ENCODE assay signal across 1 cellular context in the genomic region with DNA sequence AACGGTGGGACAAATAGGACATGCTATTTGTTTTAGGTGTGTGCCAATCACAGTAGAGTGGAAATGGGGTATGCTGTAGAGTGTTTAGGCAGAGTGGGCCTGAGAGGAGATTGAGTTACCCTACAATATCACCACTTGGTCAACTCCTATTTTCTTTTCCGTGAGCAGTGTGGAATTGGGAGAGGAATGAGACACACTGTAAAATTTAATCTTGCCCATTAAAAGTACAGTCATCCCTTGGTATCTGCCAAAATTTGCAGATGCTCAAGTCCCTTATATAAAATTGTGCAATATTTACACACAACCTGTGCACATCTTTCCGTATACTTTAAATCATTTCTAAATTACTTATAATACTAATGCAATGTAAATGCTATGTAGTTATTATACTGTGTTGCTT.
TF ChIP-seq lines count a peak whose summit lies in the region.

No MANE protein-coding gene starts in this region.

TF ChIP-seq in GM23338, 12 proteins besides CTCF, POLR2A, EP300 and RAD21 (continued from another document):
- TF ChIP-seq, protein P1, sequence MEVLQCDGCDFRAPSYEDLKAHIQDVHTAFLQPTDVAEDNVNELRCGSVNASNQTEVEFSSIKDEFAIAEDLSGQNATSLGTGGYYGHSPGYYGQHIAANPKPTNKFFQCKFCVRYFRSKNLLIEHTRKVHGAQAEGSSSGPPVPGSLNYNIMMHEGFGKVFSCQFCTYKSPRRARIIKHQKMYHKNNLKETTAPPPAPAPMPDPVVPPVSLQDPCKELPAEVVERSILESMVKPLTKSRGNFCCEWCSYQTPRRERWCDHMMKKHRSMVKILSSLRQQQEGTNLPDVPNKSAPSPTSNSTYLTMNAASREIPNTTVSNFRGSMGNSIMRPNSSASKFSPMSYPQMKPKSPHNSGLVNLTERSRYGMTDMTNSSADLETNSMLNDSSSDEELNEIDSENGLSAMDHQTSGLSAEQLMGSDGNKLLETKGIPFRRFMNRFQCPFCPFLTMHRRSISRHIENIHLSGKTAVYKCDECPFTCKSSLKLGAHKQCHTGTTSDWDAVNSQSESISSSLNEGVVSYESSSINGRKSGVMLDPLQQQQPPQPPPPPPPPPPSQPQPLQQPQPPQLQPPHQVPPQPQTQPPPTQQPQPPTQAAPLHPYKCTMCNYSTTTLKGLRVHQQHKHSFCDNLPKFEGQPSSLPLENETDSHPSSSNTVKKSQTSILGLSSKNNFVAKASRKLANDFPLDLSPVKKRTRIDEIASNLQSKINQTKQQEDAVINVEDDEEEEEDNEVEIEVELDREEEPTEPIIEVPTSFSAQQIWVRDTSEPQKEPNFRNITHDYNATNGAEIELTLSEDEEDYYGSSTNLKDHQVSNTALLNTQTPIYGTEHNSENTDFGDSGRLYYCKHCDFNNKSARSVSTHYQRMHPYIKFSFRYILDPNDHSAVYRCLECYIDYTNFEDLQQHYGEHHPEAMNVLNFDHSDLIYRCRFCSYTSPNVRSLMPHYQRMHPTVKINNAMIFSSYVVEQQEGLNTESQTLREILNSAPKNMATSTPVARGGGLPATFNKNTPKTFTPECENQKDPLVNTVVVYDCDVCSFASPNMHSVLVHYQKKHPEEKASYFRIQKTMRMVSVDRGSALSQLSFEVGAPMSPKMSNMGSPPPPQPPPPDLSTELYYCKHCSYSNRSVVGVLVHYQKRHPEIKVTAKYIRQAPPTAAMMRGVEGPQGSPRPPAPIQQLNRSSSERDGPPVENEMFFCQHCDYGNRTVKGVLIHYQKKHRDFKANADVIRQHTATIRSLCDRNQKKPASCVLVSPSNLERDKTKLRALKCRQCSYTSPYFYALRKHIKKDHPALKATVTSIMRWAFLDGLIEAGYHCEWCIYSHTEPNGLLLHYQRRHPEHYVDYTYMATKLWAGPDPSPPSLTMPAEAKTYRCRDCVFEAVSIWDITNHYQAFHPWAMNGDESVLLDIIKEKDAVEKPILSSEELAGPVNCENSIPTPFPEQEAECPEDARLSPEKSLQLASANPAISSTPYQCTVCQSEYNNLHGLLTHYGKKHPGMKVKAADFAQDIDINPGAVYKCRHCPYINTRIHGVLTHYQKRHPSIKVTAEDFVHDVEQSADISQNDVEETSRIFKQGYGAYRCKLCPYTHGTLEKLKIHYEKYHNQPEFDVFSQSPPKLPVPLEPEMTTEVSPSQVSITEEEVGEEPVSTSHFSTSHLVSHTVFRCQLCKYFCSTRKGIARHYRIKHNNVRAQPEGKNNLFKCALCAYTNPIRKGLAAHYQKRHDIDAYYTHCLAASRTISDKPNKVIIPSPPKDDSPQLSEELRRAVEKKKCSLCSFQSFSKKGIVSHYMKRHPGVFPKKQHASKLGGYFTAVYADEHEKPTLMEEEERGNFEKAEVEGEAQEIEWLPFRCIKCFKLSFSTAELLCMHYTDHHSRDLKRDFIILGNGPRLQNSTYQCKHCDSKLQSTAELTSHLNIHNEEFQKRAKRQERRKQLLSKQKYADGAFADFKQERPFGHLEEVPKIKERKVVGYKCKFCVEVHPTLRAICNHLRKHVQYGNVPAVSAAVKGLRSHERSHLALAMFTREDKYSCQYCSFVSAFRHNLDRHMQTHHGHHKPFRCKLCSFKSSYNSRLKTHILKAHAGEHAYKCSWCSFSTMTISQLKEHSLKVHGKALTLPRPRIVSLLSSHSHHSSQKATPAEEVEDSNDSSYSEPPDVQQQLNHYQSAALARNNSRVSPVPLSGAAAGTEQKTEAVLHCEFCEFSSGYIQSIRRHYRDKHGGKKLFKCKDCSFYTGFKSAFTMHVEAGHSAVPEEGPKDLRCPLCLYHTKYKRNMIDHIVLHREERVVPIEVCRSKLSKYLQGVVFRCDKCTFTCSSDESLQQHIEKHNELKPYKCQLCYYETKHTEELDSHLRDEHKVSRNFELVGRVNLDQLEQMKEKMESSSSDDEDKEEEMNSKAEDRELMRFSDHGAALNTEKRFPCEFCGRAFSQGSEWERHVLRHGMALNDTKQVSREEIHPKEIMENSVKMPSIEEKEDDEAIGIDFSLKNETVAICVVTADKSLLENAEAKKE (CRISPR knock-in tag; IDR thresholded peaks at IDR 0.05): no peak
- TF ChIP-seq, protein P2, sequence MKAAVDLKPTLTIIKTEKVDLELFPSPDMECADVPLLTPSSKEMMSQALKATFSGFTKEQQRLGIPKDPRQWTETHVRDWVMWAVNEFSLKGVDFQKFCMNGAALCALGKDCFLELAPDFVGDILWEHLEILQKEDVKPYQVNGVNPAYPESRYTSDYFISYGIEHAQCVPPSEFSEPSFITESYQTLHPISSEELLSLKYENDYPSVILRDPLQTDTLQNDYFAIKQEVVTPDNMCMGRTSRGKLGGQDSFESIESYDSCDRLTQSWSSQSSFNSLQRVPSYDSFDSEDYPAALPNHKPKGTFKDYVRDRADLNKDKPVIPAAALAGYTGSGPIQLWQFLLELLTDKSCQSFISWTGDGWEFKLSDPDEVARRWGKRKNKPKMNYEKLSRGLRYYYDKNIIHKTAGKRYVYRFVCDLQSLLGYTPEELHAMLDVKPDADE (IDR thresholded peaks at IDR 0.05): no peak
- TF ChIP-seq EZH2phosphoT487 (IDR thresholded peaks at IDR 0.05; ENCODE audit: unreplicated experiment): no peak
- no peak for TF ChIP-seq NANOG (IDR thresholded peaks at IDR 0.05; ENCODE audit: borderline replicate concordance)
- no peak for TF ChIP-seq POLR2AphosphoS5 (IDR thresholded peaks at IDR 0.05; ENCODE audit: low read depth)
- TF ChIP-seq STAT1 (IDR thresholded peaks at IDR 0.05; ENCODE audit: unreplicated experiment): no peak
